12 cellular contexts compared by ENCODE assay signal in genomic region chr6:47455533-47456209, GRCh38. TPM values are rescaled to one million over a fixed set of nuclear protein-coding genes. Genes with fewer than 3 reads are reported as not detected.
A peak's percentile ranks its signal among the peaks of the same experiment; 100 is the strongest.
DNase-seq lines count a peak whose midpoint lies in the region; ATAC-seq and TF ChIP-seq lines count a peak whose summit lies in the region.
"Had no signal": no experiment of that assay in that cellular context is flagged by ENCODE, and none has a peak within 500 bp of the region (broad histone marks: within the 10 kb centered on the region; RNA-seq: fewer than 3 reads in every experiment).

No MANE protein-coding gene starts in this region.

- H3K4me1 ChIP-seq in HEK293 (ENCODE audit: control insufficient read depth, insufficient read depth, low read length), result peaks cover 14% of the 10 kb centered on the region

- ATAC-seq in HG03558 (IDR thresholded peaks at IDR 0.05; ENCODE audit: extremely low read depth, unreplicated experiment), result peak; percentile 77
- no peak for ATAC-seq in activated CD8-positive, alpha-beta memory T cell treated with anti-CD3 and anti-CD28 coated beads, Interleukin-2, amount 10 ng/mL, durations not matched to agents 7 days and 5 days
- ATAC-seq: A549 had no signal

- no peaks in the 10 kb centered on the region for H3K36me3 Mint-ChIP-seq in activated CD8-positive, alpha-beta memory T cell treated with anti-CD3 and anti-CD28 coated beads, Interleukin-2, amount 10 ng/mL, durations not matched to agents 7 days and 5 days

- no peak for TF ChIP-seq CTCF in HEK293 (tag by site-specific recombination; IDR thresholded peaks at IDR 0.05)

- POLR2A ChIA-PET in HEK293 (lab: Yijun Ruan, JAX), result interaction anchor here (0.7 kb wide), 1 partner anchor 22 kb away, joined by 3 read pairs; no protein-coding TSS in a partner anchor

- no peak overlapping the region for H3K4me3 Mint-ChIP-seq in activated CD8-positive, alpha-beta memory T cell treated with anti-CD3 and anti-CD28 coated beads, Interleukin-2, amount 10 ng/mL, durations not matched to agents 7 days and 5 days

- peaks cover 5% of the 10 kb centered on the region for H3K27me3 Mint-ChIP-seq in activated CD8-positive, alpha-beta memory T cell treated with anti-CD3 and anti-CD28 coated beads, Interleukin-2, amount 10 ng/mL, durations not matched to agents 7 days and 5 days

- DNase-seq in NCI-H1105 treated with DMSO at 0.1 percent for 48 hours (lab: John Stamatoyannopoulos, UW), result peak; percentile 11
- no peak for DNase-seq in NCI-H1105 (lab: John Stamatoyannopoulos, UW)
- peak; percentile 57 for DNase-seq in mucosa of gallbladder (ENCODE audit: low spot score)
- DNase-seq in NCI-H526 (lab: John Stamatoyannopoulos, UW), result no peak
- no peak for DNase-seq in activated CD8-positive, alpha-beta memory T cell treated with anti-CD3 and anti-CD28 coated beads, Interleukin-2, amount 10 ng/mL, durations not matched to agents 7 days and 5 days
- DNase-seq in GM03348 (ENCODE audit: low spot score), result no peak
- DNase-seq: activated CD4-positive, alpha-beta T cell treated with anti-CD3 and anti-CD28 coated beads for 4 hours; anterior cingulate cortex; substantia nigra had no signal

- H3K4me3 ChIP-seq in HEK293 (ENCODE audit: low read depth, low read length), result no peak overlapping the region
- H3K4me3 ChIP-seq: A549 had no signal

- CTCF ChIA-PET in HEK293 (lab: Yijun Ruan, JAX), result interaction anchor here (0.6 to 0.7 kb wide), 2 partner anchors 134 to 279 kb away, joined by 3 read pairs; no protein-coding TSS in a partner anchor
- CTCF ChIA-PET in activated CD8-positive, alpha-beta memory T cell treated with anti-CD3 and anti-CD28 coated beads, Interleukin-2, amount 10 ng/mL, durations not matched to agents 7 days and 5 days (lab: Charles Lee), result no interaction called here

- H3K9me3 Mint-ChIP-seq in activated CD8-positive, alpha-beta memory T cell treated with anti-CD3 and anti-CD28 coated beads, Interleukin-2, amount 10 ng/mL, durations not matched to agents 7 days and 5 days (ENCODE audit: low read depth), result no peaks in the 10 kb centered on the region

- no peak overlapping the region for H3K27ac Mint-ChIP-seq in activated CD8-positive, alpha-beta memory T cell treated with anti-CD3 and anti-CD28 coated beads, Interleukin-2, amount 10 ng/mL, durations not matched to agents 7 days and 5 days

- H3K9me3 ChIP-seq in HEK293 (ENCODE audit: control insufficient read depth, insufficient read depth, low read depth, low read length), result no peaks in the 10 kb centered on the region
- H3K9me3 ChIP-seq: A549 had no signal

- H3K36me3 ChIP-seq in HEK293 (ENCODE audit: control insufficient read depth in 2 of 2, insufficient read depth in 1 of 2, low read length in 2 of 2), result no peaks in the 10 kb centered on the region

- H3K27ac ChIP-seq in HEK293 (ENCODE audit: extremely low read depth, low read depth, low read length), result no peak overlapping the region
- H3K27ac ChIP-seq: A549 had no signal

- H3K4me1 Mint-ChIP-seq in activated CD8-positive, alpha-beta memory T cell treated with anti-CD3 and anti-CD28 coated beads, Interleukin-2, amount 10 ng/mL, durations not matched to agents 7 days and 5 days, result peaks cover 4% of the 10 kb centered on the region

TF ChIP-seq in HEK293, 187 proteins besides CTCF, POLR2A, EP300 and RAD21:
- TF ChIP-seq SETDB1 (IDR thresholded peaks at IDR 0.05; ENCODE audit: insufficient read length, low read length), result no peak
- no peak for TF ChIP-seq ZNF645 (tag by site-specific recombination; IDR thresholded peaks at IDR 0.05)
- TF ChIP-seq SCRT2 (tag by site-specific recombination; IDR thresholded peaks at IDR 0.05), result 0 out of 2 replicates have a peak, but pooled peaks have one; percentile 43
- 0 out of 2 replicates have a peak, but pooled peaks have one; percentile 14 for TF ChIP-seq ZBTB17 (tag by site-specific recombination; IDR thresholded peaks at IDR 0.05)

RNA-seq across cellular contexts. Expression of gene CD2AP, which starts 21.9 kb away (rescaled TPM):
- 49.2 TPM for total RNA-seq in mucosa of gallbladder
- total RNA-seq in activated CD8-positive, alpha-beta memory T cell treated with anti-CD3 and anti-CD28 coated beads, Interleukin-2, amount 10 ng/mL, durations not matched to agents 7 days and 5 days, result 10 to 100 TPM; 25.5 to 30.9 TPM

Comparison
In these comparisons a context has a peak if more than half of its experiments do, and no peak if none do; other contexts are left out.
1. DNase-seq: peak in NCI-H1105 treated with DMSO at 0.1 percent for 48 hours (single experiment) and mucosa of gallbladder (single experiment); none in NCI-H1105 (single experiment), NCI-H526 (0 of 2), activated CD8-positive, alpha-beta memory T cell treated with anti-CD3 and anti-CD28 coated beads, Interleukin-2, amount 10 ng/mL, durations not matched to agents 7 days and 5 days (single experiment) and GM03348 (single experiment).